Comparison of ENCODE assay signal across 17 cellular contexts in the genomic region with DNA sequence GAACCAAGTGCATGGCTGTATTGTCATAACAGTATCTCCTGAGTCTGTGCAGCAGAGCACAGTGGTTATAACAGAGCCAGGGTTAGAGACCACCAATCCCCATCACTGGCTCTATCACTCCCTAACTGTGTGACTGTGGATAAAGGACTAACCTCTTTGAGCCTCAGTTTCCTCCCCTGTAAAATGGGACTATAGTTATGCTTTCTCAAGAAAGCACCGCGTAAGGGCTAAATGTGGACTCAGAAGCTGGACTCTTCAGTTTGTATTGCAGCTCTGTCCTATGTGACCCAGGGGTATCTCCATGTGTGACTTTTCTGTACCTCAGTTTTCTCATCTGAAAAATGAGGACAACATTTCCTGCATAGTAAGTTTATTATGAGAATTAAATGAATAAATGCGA. TPM values are rescaled to one million over a fixed set of nuclear protein-coding genes. Genes with fewer than 3 reads are reported as not detected.
DNase-seq lines count a peak whose midpoint lies in the region; ATAC-seq and TF ChIP-seq lines count a peak whose summit lies in the region.
"Had no signal": no experiment of that assay in that cellular context is flagged by ENCODE, and none has a peak within 500 bp of the region (broad histone marks: within the 10 kb centered on the region; RNA-seq: fewer than 3 reads in every experiment).

No MANE protein-coding gene starts in this region.

- intact Hi-C loops in Panc1 (cut with micrococcal nuclease; ENCODE audit: unreplicated experiment), result loop anchor here (5.0 kb wide), 1 partner anchor 60 kb away; a partner anchor contains a TSS

- POLR2A ChIA-PET in Panc1 (lab: Charles Lee), result no interaction called here

- no peak for ATAC-seq in Panc1
- no peak for ATAC-seq in gastroesophageal sphincter
- ATAC-seq in GM18858 (IDR thresholded peaks at IDR 0.05; ENCODE audit: unreplicated experiment), result no peak
- ATAC-seq in HG02970 (IDR thresholded peaks at IDR 0.05; ENCODE audit: low FRiP score, unreplicated experiment), result no peak
- ATAC-seq: effector memory CD8-positive, alpha-beta T cell had no signal

- DNase-seq in GM23248 (no peak), Panc1 (ENCODE audit: low read depth, low spot score) (no peak), smooth muscle cell (lab: John Stamatoyannopoulos, UW; ENCODE audit: unreplicated experiment) (no peak), NCI-H524 treated with DMSO at 0.1 percent for 48 hours (lab: John Stamatoyannopoulos, UW) (no peak)
- DNase-seq in activated naive CD4-positive, alpha-beta T cell (lab: John Stamatoyannopoulos, UW), result no peak
- DNase-seq: activated CD8-positive, alpha-beta T cell treated with anti-CD3 and anti-CD28 coated beads, Interleukin-2, amount 10 ng/mL, durations not matched to agents 7 days and 5 days; activated gamma-delta T cell; effector memory CD8-positive, alpha-beta T cell; esophagus squamous epithelium; NCI-H1105; NCI-H2107 had no signal

- TF ChIP-seq EP300 in gastroesophageal sphincter (IDR thresholded peaks at IDR 0.05), result no peak

- CTCF ChIA-PET in Panc1 (lab: Charles Lee), result no interaction called here

- H3K79me2 ChIP-seq in GM23248 (ENCODE audit: insufficient read depth) (peaks cover 83% of the 10 kb centered on the region), smooth muscle cell (ENCODE audit: low read depth) (peaks cover 23% of the 10 kb centered on the region)

- 83 to 90% methylated on average over 3 of the region's 3 CpGs for WGBS in GM23248 (ENCODE audit: low coverage in 1 of 2, low lambda C conversion rate in 2 of 2, missing lambda C conversion rate in 2 of 2), 2 experiments
- WGBS in gastroesophageal sphincter (ENCODE audit: low coverage in 1 of 2), 2 donors, result 75 to 92% methylated on average over 2 to 3 of the region's 3 CpGs
- 98% methylated on average over 3 of the region's 3 CpGs for WGBS in smooth muscle cell (ENCODE audit: low lambda C conversion rate)

- no peak for TF ChIP-seq CTCF in Panc1 (IDR thresholded peaks at IDR 0.05)
- TF ChIP-seq CTCF in gastroesophageal sphincter (IDR thresholded peaks at IDR 0.05), result no peak
- no peak for TF ChIP-seq CTCF in smooth muscle cell (IDR thresholded peaks at IDR 0.05; ENCODE audit: borderline replicate concordance, insufficient read depth, poor library complexity, severe bottlenecking)

- H2AFZ ChIP-seq in GM23248 (no peak overlapping the region), smooth muscle cell (ENCODE audit: low read depth) (no peak overlapping the region)

- H3K27ac ChIP-seq in GM23248 (peak overlapping the region; percentile 98), Panc1 (ENCODE audit: low read length) (peak overlapping the region; percentile 98), gastroesophageal sphincter (peak overlapping the region in 3 of 4 donors; percentile 6 to 90 (median 11)), smooth muscle cell (ENCODE audit: low read depth) (peak overlapping the region; percentile 97)

- BruUV-seq in Panc1 (replicated peaks; lab: Mats Ljungman, UMichigan), result no TSS peak

- no peaks in the 10 kb centered on the region for H3K9me3 ChIP-seq in GM23248 (ENCODE audit: low read depth)
- H3K9me3 ChIP-seq in Panc1 (ENCODE audit: control insufficient read depth, insufficient read depth, low read depth, low read length), result no peaks in the 10 kb centered on the region
- H3K9me3 ChIP-seq in gastroesophageal sphincter, result no peaks in the 10 kb centered on the region
- no peaks in the 10 kb centered on the region for H3K9me3 ChIP-seq in smooth muscle cell (replicated peaks; ENCODE audit: low read depth)
- H3K9me3 ChIP-seq: adrenal gland, breast epithelium, esophagus squamous epithelium, stomach had no signal

- H3F3A ChIP-seq in GM23248 (ENCODE audit: insufficient read depth) (peaks cover 93% of the 10 kb centered on the region), smooth muscle cell (ENCODE audit: low read depth) (peaks cover 41% of the 10 kb centered on the region)

- peaks cover 56% of the 10 kb centered on the region for H3K36me3 ChIP-seq in GM23248 (ENCODE audit: low read depth)
- peaks cover 7% of the 10 kb centered on the region for H3K36me3 ChIP-seq in Panc1 (ENCODE audit: control insufficient read depth, insufficient read depth, low read length)
- H3K36me3 ChIP-seq in gastroesophageal sphincter, result peaks cover 0 to 34% of the 10 kb centered on the region in 2 donors
- no peaks in the 10 kb centered on the region for H3K36me3 ChIP-seq in smooth muscle cell (ENCODE audit: low read depth)
- H3K36me3 ChIP-seq: adrenal gland, breast epithelium had no signal

- H4K20me1 ChIP-seq in GM23248 (ENCODE audit: insufficient read depth), result no peaks in the 10 kb centered on the region
- H4K20me1 ChIP-seq in smooth muscle cell (ENCODE audit: low read depth), result no peaks in the 10 kb centered on the region

- H3K4me2 ChIP-seq in GM23248 (ENCODE audit: unreplicated experiment) (peak overlapping the region; percentile 62), smooth muscle cell (peak overlapping the region; percentile 69)

- peaks cover 95% of the 10 kb centered on the region for H3K4me1 ChIP-seq in GM23248 (ENCODE audit: insufficient read depth)
- H3K4me1 ChIP-seq in Panc1 (ENCODE audit: control insufficient read depth, insufficient read depth, low read length), result peaks cover 56% of the 10 kb centered on the region
- peaks cover 5 to 94% (median 34%) of the 10 kb centered on the region in 3 donors for H3K4me1 ChIP-seq in gastroesophageal sphincter
- peaks cover 28% of the 10 kb centered on the region for H3K4me1 ChIP-seq in smooth muscle cell (ENCODE audit: low read depth)

- no peaks in the 10 kb centered on the region for H3K9me2 ChIP-seq in GM23248 (ENCODE audit: insufficient read depth)

- H3K4me3 ChIP-seq in GM23248 (no peak overlapping the region), Panc1 (ENCODE audit: low read depth in 2 of 2, low read length in 2 of 2) (no peak overlapping the region), gastroesophageal sphincter (no peak overlapping the region), smooth muscle cell (no peak overlapping the region)
- H3K4me3 ChIP-seq: esophagus squamous epithelium had no signal

- no peak for TF ChIP-seq POLR2A in gastroesophageal sphincter (IDR thresholded peaks at IDR 0.05)

- H3K9ac ChIP-seq in GM23248 (0 out of 2 replicates have a peak overlapping the region, but pooled peaks have one; percentile 73), smooth muscle cell (ENCODE audit: low read depth) (no peak overlapping the region)

- H3K27me3 ChIP-seq in GM23248 (replicated peaks; ENCODE audit: insufficient read depth), result no peaks in the 10 kb centered on the region
- no peaks in the 10 kb centered on the region for H3K27me3 ChIP-seq in Panc1 (ENCODE audit: control insufficient read depth, insufficient read depth, low read length)
- no peaks in the 10 kb centered on the region for H3K27me3 ChIP-seq in gastroesophageal sphincter
- H3K27me3 ChIP-seq in smooth muscle cell (ENCODE audit: low read depth), result no peaks in the 10 kb centered on the region
- H3K27me3 ChIP-seq: adrenal gland, breast epithelium, esophagus squamous epithelium, stomach had no signal

- in situ Hi-C loops in GM23248 (cut with MboI), result no loop called here
- in situ Hi-C loops in Panc1 (cut with HindIII; ENCODE audit: low pct_unique_long_range_greater_than_20kb, low sequenced_read_pairs), result no loop called here

RNA-seq across cellular contexts. Expression of a gene that starts 59.9 kb away (rescaled TPM):
- total RNA-seq in GM23248 (2014; rRNA removed; shearing (Covaris generic)), result 174 and 182 TPM in 2 replicates
- 141 and 145 TPM in 2 replicates for polyA plus RNA-seq in GM23248 (2016; fragmentation: Nextera tagmentation; extraction: Ambion mirVana)
- total RNA-seq in Panc1 (2021; ENCODE audit: unreplicated experiment), result 56.7 TPM
- 32.2 TPM for polyA plus RNA-seq in Panc1 (2012; ENCODE audit: insufficient read length)
- total RNA-seq in gastroesophageal sphincter, result 10 to 100 TPM; 16.7 to 34.2 (median 25.0) TPM
- 32.0 and 35.6 TPM in 2 replicates for total RNA-seq in smooth muscle cell
- polyA plus RNA-seq in smooth muscle cell, result 17.2 and 18.2 TPM in 2 replicates

Comparison
In these comparisons a context has a peak if more than half of its experiments do, and no peak if none do; other contexts are left out.
1. H3K27ac ChIP-seq: peak in every context shown above with its lines; median percentile 98 in GM23248; 98 in Panc1; 97 in smooth muscle cell; 11 in gastroesophageal sphincter.